21 cellular contexts compared by ENCODE assay signal in the genomic region with DNA sequence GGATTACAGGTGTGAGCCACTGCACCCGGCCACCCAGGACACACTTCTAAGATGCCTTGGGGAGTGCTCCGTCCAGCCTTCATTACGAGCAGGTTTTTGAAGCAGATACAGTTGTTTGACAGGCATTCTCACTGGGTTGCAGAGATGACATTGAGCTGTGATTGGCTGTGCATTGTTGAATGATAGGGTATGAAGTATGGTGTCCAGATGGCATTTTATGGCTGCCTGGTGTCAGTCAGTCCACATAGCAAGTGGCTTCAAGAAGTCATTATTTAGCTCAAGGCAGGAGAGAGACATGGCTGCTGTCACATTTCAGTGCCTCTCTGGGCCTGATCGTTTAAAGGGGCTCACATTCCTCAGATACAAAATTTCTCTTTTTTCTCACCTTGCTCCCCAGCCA. TPM values are rescaled to one million over a fixed set of nuclear protein-coding genes. Genes with fewer than 3 reads are reported as not detected.
DNase-seq lines count a peak whose midpoint lies in the region; FAIRE-seq and TF ChIP-seq lines count a peak whose summit lies in the region.
"Had no signal": no experiment of that assay in that cellular context is flagged by ENCODE, and none has a peak within 500 bp of the region (broad histone marks: within the 10 kb centered on the region; RNA-seq: fewer than 3 reads in every experiment).

No MANE protein-coding gene starts in this region.

- H4K8ac ChIP-seq in H1 (ENCODE audit: extremely low read depth, insufficient read depth, low read length) = 0 out of 2 replicates have a peak overlapping the region, but pooled peaks have one; percentile 16
- no peak overlapping the region for H4K8ac ChIP-seq in neuronal stem cell (ENCODE audit: low read depth, low read length)

- no peak overlapping the region for H2BK20ac ChIP-seq in H1 (ENCODE audit: low read length)

- H3K27ac ChIP-seq in H1 (ENCODE audit: low read depth, low read length) (no peak overlapping the region), neuronal stem cell (replicated peaks; ENCODE audit: low read length) (no peak overlapping the region), Karpas-422 (ENCODE audit: low read length) (no peak overlapping the region)
- H3K27ac ChIP-seq: 22Rv1, C4-2B, GM23248 had no signal

- H3K4me1 ChIP-seq in H1 (replicated peaks in 1 of 4; ENCODE audit: control insufficient read depth in 3 of 4, insufficient read depth in 4 of 4, low read length in 3 of 4) (peaks cover 2 to 6% (median 3%) of the 10 kb centered on the region in 4 experiments; a peak in 3 of 7 replicates), neuronal stem cell (ENCODE audit: control insufficient read depth in 2 of 2, insufficient read depth in 1 of 2, low read depth in 1 of 2, low read length in 2 of 2) (no peaks in the 10 kb centered on the region), Karpas-422 (ENCODE audit: low read length) (no peaks in the 10 kb centered on the region)

- H4K91ac ChIP-seq in H1 (replicated peaks; ENCODE audit: insufficient read length, low read length) (no peak overlapping the region), neuronal stem cell (ENCODE audit: low read depth, low read length, poor library complexity) (no peak overlapping the region)

- POLR2A ChIA-PET in H1 (lab: Charles Lee; ENCODE audit: partially characterized antibody) = no interaction called here

- CTCF ChIA-PET in H1 (lab: Charles Lee; ENCODE audit: partially characterized antibody) = interaction anchor here (0.8 to 21.2 kb wide), 3 partner anchors 8 to 212 kb away, joined by 3 to 339 read pairs (median 6); no protein-coding TSS in a partner anchor

- TF ChIP-seq EP300 in H1 (IDR thresholded peaks at IDR 0.05; ENCODE audit: borderline replicate concordance in 1 of 2, low read depth in 2 of 2, low read length in 2 of 2) = no peak

- H2BK5ac ChIP-seq in H1 (ENCODE audit: low read depth, low read length) (no peak overlapping the region), neuronal stem cell (ENCODE audit: low read length) (no peak overlapping the region)

- H3K36me3 ChIP-seq in H1 (ENCODE audit: control insufficient read depth in 2 of 4, insufficient read depth in 4 of 4, low read length in 3 of 4) (no peaks in the 10 kb centered on the region), neuronal stem cell (replicated peaks in 1 of 2; ENCODE audit: control insufficient read depth in 2 of 2, insufficient read depth in 2 of 2, low read length in 2 of 2) (no peaks in the 10 kb centered on the region), Karpas-422 (ENCODE audit: insufficient read depth, low read length) (no peaks in the 10 kb centered on the region)

- H2BK12ac ChIP-seq in H1 (ENCODE audit: low read depth, low read length) = peak overlapping the region; percentile 90; the same call in 1 of the 2 replicates
- no peak overlapping the region for H2BK12ac ChIP-seq in neuronal stem cell (ENCODE audit: low read length)

- H2BK120ac ChIP-seq in H1 (replicated peaks; ENCODE audit: low read depth, low read length) (no peak overlapping the region), neuronal stem cell (ENCODE audit: low read depth, low read length) (no peak overlapping the region)

- no peak for TF ChIP-seq CTCF in H1 (IDR thresholded peaks at IDR 0.05; ENCODE audit: control extremely low read depth in 1 of 3, insufficient read depth in 1 of 3, low read depth in 1 of 3, low read length in 3 of 3)

- H3K79me1 ChIP-seq in H1 (ENCODE audit: low read depth, low read length) (no peaks in the 10 kb centered on the region), neuronal stem cell (ENCODE audit: low read depth, low read length) (no peaks in the 10 kb centered on the region)

- no peaks in the 10 kb centered on the region for H3K9me2 ChIP-seq in Karpas-422 (replicated peaks; ENCODE audit: insufficient read depth, low read length)

- H3K4ac ChIP-seq in H1 (replicated peaks; ENCODE audit: insufficient read length, low read depth, low read length) (no peak overlapping the region), neuronal stem cell (ENCODE audit: low read length) (no peak overlapping the region)

- H3K14ac ChIP-seq in H1 (ENCODE audit: insufficient read length) (no peak overlapping the region), neuronal stem cell (ENCODE audit: low read length) (no peak overlapping the region)

- H2BK15ac ChIP-seq in H1 (ENCODE audit: low read length) (no peak overlapping the region), neuronal stem cell (ENCODE audit: low read length) (no peak overlapping the region)

- no peak overlapping the region for H3K23ac ChIP-seq in H1 (ENCODE audit: insufficient read length)
- H3K23ac ChIP-seq in neuronal stem cell (ENCODE audit: low read depth, low read length, poor library complexity) = peak overlapping the region; percentile 52

- no peak for TF ChIP-seq RAD21 in H1 (IDR thresholded peaks at IDR 0.05 in 1 of 2, conservative IDR thresholded peaks at IDR 0.05 in 1 of 2; ENCODE audit: low read depth in 2 of 2, low read length in 2 of 2)

- no peak overlapping the region for H3K56ac ChIP-seq in H1 (replicated peaks; ENCODE audit: insufficient read length, low read depth, low read length)

- H2AK5ac ChIP-seq in H1 (ENCODE audit: low read depth, low read length) = peak overlapping the region; percentile 77; the same call in 1 of the 2 replicates
- H2AK5ac ChIP-seq in neuronal stem cell (ENCODE audit: low read depth, low read length) = no peak overlapping the region

- no peak for TF ChIP-seq POLR2A in H1 (IDR thresholded peaks at IDR 0.05; ENCODE audit: control extremely low read depth in 1 of 2, low read depth in 2 of 2, low read length in 2 of 2)

- H3K79me2 ChIP-seq in H1 (ENCODE audit: control insufficient read depth in 1 of 2, insufficient read depth in 2 of 2, low read length in 2 of 2) (no peaks in the 10 kb centered on the region), Karpas-422 (ENCODE audit: low read length) (no peaks in the 10 kb centered on the region)

- H3K9me3 ChIP-seq in H1 (ENCODE audit: insufficient read depth in 2 of 2, low read depth in 1 of 2, low read length in 1 of 2) = peaks cover 0 to 4% of the 10 kb centered on the region in 2 experiments; a peak in 1 of 4 replicates
- peaks cover 0 to 2% of the 10 kb centered on the region in 2 donors for H3K9me3 ChIP-seq in neuronal stem cell (replicated peaks in 1 of 2; ENCODE audit: control insufficient read depth in 2 of 2, insufficient read depth in 1 of 2, low read depth in 1 of 2, low read length in 2 of 2)
- H3K9me3 ChIP-seq in Karpas-422 (ENCODE audit: low read length) = no peaks in the 10 kb centered on the region
- H3K9me3 ChIP-seq: A549, Caco-2 had no signal

- H3K18ac ChIP-seq in H1 (ENCODE audit: extremely low read depth, low read length) = no peak overlapping the region
- H3K18ac ChIP-seq in neuronal stem cell (ENCODE audit: low read length) = no peak overlapping the region

- no peak overlapping the region for H3K4me3 ChIP-seq in H1 (ENCODE audit: extremely low read depth in 1 of 4, insufficient read depth in 2 of 4, low read depth in 3 of 4, low read length in 4 of 4)
- H3K4me3 ChIP-seq in neuronal stem cell (ENCODE audit: low read length in 2 of 2) = no peak overlapping the region
- no peak overlapping the region for H3K4me3 ChIP-seq in Karpas-422 (ENCODE audit: low read length)
- H3K4me3 ChIP-seq: A549, GM23248 had no signal

- no peak for FAIRE-seq in H1 (lab: Jason Lieb, UNC)
- FAIRE-seq: A549, GM12892, GM18507, H54 had no signal

- H3K9ac ChIP-seq in H1 (replicated peaks in 1 of 4; ENCODE audit: extremely low read depth in 1 of 4, low read depth in 3 of 4, low read length in 3 of 4) = no peak overlapping the region; a peak in 1 of 7 replicates
- H3K9ac ChIP-seq in neuronal stem cell (ENCODE audit: low read depth, low read length, poor library complexity) = no peak overlapping the region
- H3K9ac ChIP-seq in Karpas-422 (ENCODE audit: low read length) = no peak overlapping the region
- H3K9ac ChIP-seq: GM23248 had no signal

- H4K5ac ChIP-seq in H1 (ENCODE audit: insufficient read length, low read depth, low read length) = no peak overlapping the region

- H3K23me2 ChIP-seq in H1 (ENCODE audit: low read depth, low read length) = no peaks in the 10 kb centered on the region; the same call in 1 of the 2 replicates

- no peak overlapping the region for H2AFZ ChIP-seq in H1 (ENCODE audit: low read length)
- no peak overlapping the region for H2AFZ ChIP-seq in neuronal stem cell (ENCODE audit: low read length)
- H2AFZ ChIP-seq in Karpas-422 (ENCODE audit: low read length) = no peak overlapping the region
- H2AFZ ChIP-seq: GM23248 had no signal

- H4K20me1 ChIP-seq in H1 (replicated peaks in 1 of 2; ENCODE audit: control insufficient read depth in 1 of 2, insufficient read depth in 2 of 2, low read length in 2 of 2) (no peaks in the 10 kb centered on the region), Karpas-422 (ENCODE audit: insufficient read depth, low read depth, low read length) (no peaks in the 10 kb centered on the region)

- H3K4me2 ChIP-seq in H1 (ENCODE audit: insufficient read depth in 1 of 2, low read depth in 2 of 2, low read length in 2 of 2) = no peak overlapping the region
- no peak overlapping the region for H3K4me2 ChIP-seq in neuronal stem cell (ENCODE audit: insufficient read depth, low read length, poor library complexity, severe bottlenecking)
- no peak overlapping the region for H3K4me2 ChIP-seq in Karpas-422 (ENCODE audit: low read depth, low read length, poor library complexity, severe bottlenecking)

- H3K27me3 ChIP-seq in H1 (replicated peaks in 1 of 4; ENCODE audit: control insufficient read depth in 3 of 4, extremely low read depth in 1 of 4, insufficient read depth in 3 of 4, low read length in 3 of 4) (no peaks in the 10 kb centered on the region), neuronal stem cell (ENCODE audit: control insufficient read depth in 3 of 3, insufficient read depth in 3 of 3, low read depth in 1 of 3, low read length in 3 of 3) (no peaks in the 10 kb centered on the region), Karpas-422 (ENCODE audit: low read length) (no peaks in the 10 kb centered on the region; the same call in 1 of the 2 replicates)

- DNase-seq in DMS 273 (lab: John Stamatoyannopoulos, UW; ENCODE audit: unreplicated experiment) (peak; percentile 66), DMS 273 treated with DMSO at 0.1 percent for 48 hours (lab: John Stamatoyannopoulos, UW) (no peak), NCI-H524 treated with DMSO at 0.1 percent for 48 hours (lab: John Stamatoyannopoulos, UW) (peak; percentile 69), H1 (ENCODE audit: low read depth in 1 of 2, low spot score in 2 of 2) (no peak), neuronal stem cell (ENCODE audit: low spot score) (no peak), HuH-7 (ENCODE audit: low spot score) (no peak), Karpas-422 (no peak), D341Med (ENCODE audit: low spot score) (no peak)
- DNase-seq: AML-193; Caco-2; CD4-positive, alpha-beta T cell; DMS79; GDM1; GM23248; HCEC 1CT had no signal

- 91% methylated on average over 4 of the region's 4 CpGs; no CpG with 5 or more reads in 1 of the 2 experiments for WGBS in H1 (ENCODE audit: extremely low coverage in 1 of 2, insufficient coverage in 1 of 2, insufficient read length in 1 of 2, insufficient replicate concordance in 2 of 2, low coverage in 1 of 2, low lambda C conversion rate in 2 of 2, missing lambda C conversion rate in 1 of 2), 2 experiments
- WGBS in neuronal stem cell (ENCODE audit: extremely low coverage in 2 of 2, insufficient read length in 2 of 2, insufficient replicate concordance in 1 of 2), 2 donors = no CpG with 5 or more reads among the region's 4 CpGs

RNA-seq across cellular contexts. Expression of a gene that starts 14.8 kb away (rescaled TPM):
- 5.8 and 7.5 TPM in 2 replicates for total RNA-seq in H1 (2021; fragmentation: NEBNext Ultra II Directional; extraction: Animal tissue kit (Norgen Biotek cat#: 25700))
- polyA plus RNA-seq in H1 (2011; rRNA removed) = 1.6 and 2.5 TPM in 2 replicates
- polyA plus RNA-seq in H1 (2011; cell fraction: cytosol; rRNA removed) = 1.8 TPM
- 4.4 TPM for polyA plus RNA-seq in H1 (2011; cell fraction: nucleus; rRNA removed)
- polyA plus RNA-seq in H1 (2012, experiment 1 of 2) = 2.3 to 3.3 TPM (median 2.8 TPM) in 4 replicates
- polyA plus RNA-seq in H1 (2012, experiment 2 of 2) = 2.3 TPM
- polyA plus RNA-seq in H1 (2013, experiment 1 of 2) = 4.0 TPM
- 4.2 TPM for polyA plus RNA-seq in H1 (2013, experiment 2 of 2)
- 2.2 and 3.9 TPM in 2 replicates for polyA minus RNA-seq in H1 (2011; rRNA and poly(A)+ RNA removed)
- polyA minus RNA-seq in H1 (2011; cell fraction: cytosol; rRNA and poly(A)+ RNA removed) = 2.1 TPM
- 2.8 TPM for polyA minus RNA-seq in H1 (2011; cell fraction: nucleus; rRNA and poly(A)+ RNA removed)
- 0.43 TPM for polyA plus RNA-seq in neuronal stem cell (2013, experiment 1 of 2)
- 0.64 TPM for polyA plus RNA-seq in neuronal stem cell (2013, experiment 2 of 2)
- not detected in 2 replicates for total RNA-seq in Karpas-422 (2014; rRNA removed; shearing (Covaris generic); ENCODE audit: low replicate concordance)

Comparison
In these comparisons a context has a peak if more than half of its experiments do, and no peak if none do; other contexts are left out.
1. DNase-seq: peak in DMS 273 (single experiment) and NCI-H524 treated with DMSO at 0.1 percent for 48 hours (single experiment); none in DMS 273 treated with DMSO at 0.1 percent for 48 hours (single experiment), H1 (0 of 2), neuronal stem cell (single experiment), HuH-7 (single experiment), Karpas-422 (single experiment) and D341Med (single experiment).